Comparison of ENCODE assay signal across 37 cellular contexts in genomic region chrX:133587071-133587470, GRCh38.
"Had no signal": no experiment of that assay in that cellular context is flagged by ENCODE, and none has a peak within 500 bp of the region (broad histone marks: within the 10 kb centered on the region; RNA-seq: fewer than 3 reads in every experiment).

No MANE protein-coding gene starts in this region.

- H3K4me1 Mint-ChIP-seq: activated B cell treated with CpG ODN at 0.5 μM for 24 hours; activated CD4-positive, alpha-beta T cell treated with anti-CD3 and anti-CD28 coated beads, Interleukin-2, amount 10 ng/mL, durations not matched to agents 24 days and 14 days; activated naive CD8-positive, alpha-beta T cell treated with anti-CD3 and anti-CD28 coated beads for 36 hours; activated T-helper 17 cell treated with anti-CD3 and anti-CD28 coated beads, Interleukin-2, amount 50 U/mL, for 72 hours; central memory CD8-positive, alpha-beta T cell had no signal

- H3K9me3 Mint-ChIP-seq: activated B cell treated with CpG ODN at 0.5 μM for 24 hours; activated CD4-positive, alpha-beta memory T cell treated with anti-CD3 and anti-CD28 coated beads for 36 hours; activated CD4-positive, alpha-beta T cell treated with anti-CD3 and anti-CD28 coated beads, Interleukin-2, amount 10 ng/mL, durations not matched to agents 24 days and 14 days; activated CD8-positive, alpha-beta T cell treated with anti-CD3 and anti-CD28 coated beads for 36 hours; activated naive CD4-positive, alpha-beta T cell treated with anti-CD3 and anti-CD28 coated beads for 36 hours; activated naive CD4-positive, alpha-beta T cell treated with anti-CD3 and anti-CD28 coated beads, Interleukin-2, amount 50 U/mL, for 72 hours; activated naive CD8-positive, alpha-beta T cell treated with anti-CD3 and anti-CD28 coated beads for 36 hours; activated T-cell treated with anti-CD3 and anti-CD28 coated beads, Interleukin-2, amount 50 U/mL, for 4 hours; activated T-cell treated with anti-CD3 and anti-CD28 coated beads, Interleukin-2, amount 50 U/mL, for 72 hours; activated T-helper 1 cell treated with anti-CD3 and anti-CD28 coated beads, Interleukin-12 subunit alpha, Interleukin-12 subunit beta, Interleukin-2, Interleukin-4 antibody, amounts not matched to agents 30 ng/mL and 10 ng/mL and 1 ng/mL, durations not matched to agents 14 hours and 24 hours and 36 hours; activated T-helper 17 cell treated with anti-CD3 and anti-CD28 coated beads, Interleukin-2, amount 50 U/mL, for 72 hours; central memory CD8-positive, alpha-beta T cell; T-helper 1 cell treated with Interleukin-12 subunit alpha and Interleukin-12 subunit beta and Interleukin-4 antibody, amounts not matched to agents 30 μg/mL and 1 μg/mL, for 36 hours; T-helper 2 cell treated with Interferon-gamma antibody and Interleukin-4, amounts not matched to agents 5 μg/mL and 100 μg/mL, for 36 hours had no signal

- H3K27me3 Mint-ChIP-seq: activated B cell treated with CpG ODN at 0.5 μM for 24 hours; activated CD4-positive, alpha-beta T cell treated with anti-CD3 and anti-CD28 coated beads, Interleukin-2, amount 10 ng/mL, durations not matched to agents 24 days and 14 days; activated CD8-positive, alpha-beta T cell treated with anti-CD3 and anti-CD28 coated beads for 36 hours; activated naive CD8-positive, alpha-beta T cell treated with anti-CD3 and anti-CD28 coated beads for 36 hours; brain; central memory CD8-positive, alpha-beta T cell had no signal

- H3K36me3 ChIP-seq: adrenal gland had no signal

- ATAC-seq: activated CD8-positive, alpha-beta T cell treated with anti-CD3 and anti-CD28 coated beads for 36 hours; activated naive CD4-positive, alpha-beta T cell treated with anti-CD3 and anti-CD28 coated beads, Interleukin-2, amount 50 U/mL, for 72 hours; activated T-cell treated with anti-CD3 and anti-CD28 coated beads, Interleukin-2, amount 50 U/mL, for 4 hours; activated T-cell treated with anti-CD3 and anti-CD28 coated beads, Interleukin-2, amount 50 U/mL, for 72 hours; activated T-helper 17 cell treated with anti-CD3 and anti-CD28 coated beads, Interleukin-2, amount 50 U/mL, for 72 hours had no signal

- H3K4me1 ChIP-seq: adrenal gland had no signal

- H3K4me3 ChIP-seq: adrenal gland had no signal

- H3K27ac ChIP-seq: adrenal gland, VCaP had no signal

- H3K27ac Mint-ChIP-seq: activated B cell treated with CpG ODN at 0.5 μM for 24 hours; activated CD4-positive, alpha-beta memory T cell treated with anti-CD3 and anti-CD28 coated beads for 36 hours; activated CD4-positive, alpha-beta T cell treated with anti-CD3 and anti-CD28 coated beads, Interleukin-2, amount 10 ng/mL, durations not matched to agents 24 days and 14 days; activated CD8-positive, alpha-beta T cell treated with anti-CD3 and anti-CD28 coated beads for 36 hours; activated naive CD4-positive, alpha-beta T cell treated with anti-CD3 and anti-CD28 coated beads for 36 hours; activated naive CD4-positive, alpha-beta T cell treated with anti-CD3 and anti-CD28 coated beads, Interleukin-2, amount 50 U/mL, for 72 hours; activated naive CD8-positive, alpha-beta T cell treated with anti-CD3 and anti-CD28 coated beads for 36 hours; activated T-cell treated with anti-CD3 and anti-CD28 coated beads, Interleukin-2, amount 50 U/mL, for 72 hours; activated T-helper 1 cell treated with anti-CD3 and anti-CD28 coated beads, Interleukin-12 subunit alpha, Interleukin-12 subunit beta, Interleukin-2, Interleukin-4 antibody, amounts not matched to agents 30 ng/mL and 10 ng/mL and 1 ng/mL, durations not matched to agents 14 hours and 24 hours and 36 hours; activated T-helper 17 cell treated with anti-CD3 and anti-CD28 coated beads, Interleukin-2, amount 50 U/mL, for 72 hours; brain; T-helper 1 cell treated with Interleukin-12 subunit alpha and Interleukin-12 subunit beta and Interleukin-4 antibody, amounts not matched to agents 30 μg/mL and 1 μg/mL, for 36 hours; T-helper 2 cell treated with Interferon-gamma antibody and Interleukin-4, amounts not matched to agents 5 μg/mL and 100 μg/mL, for 36 hours had no signal

- H3K4me3 Mint-ChIP-seq: activated B cell treated with CpG ODN at 0.5 μM for 24 hours; activated CD4-positive, alpha-beta memory T cell treated with anti-CD3 and anti-CD28 coated beads for 36 hours; activated CD4-positive, alpha-beta T cell treated with anti-CD3 and anti-CD28 coated beads, Interleukin-2, amount 10 ng/mL, durations not matched to agents 24 days and 14 days; activated CD8-positive, alpha-beta T cell treated with anti-CD3 and anti-CD28 coated beads for 36 hours; activated naive CD4-positive, alpha-beta T cell treated with anti-CD3 and anti-CD28 coated beads for 36 hours; activated naive CD8-positive, alpha-beta T cell treated with anti-CD3 and anti-CD28 coated beads for 36 hours; activated T-cell treated with anti-CD3 and anti-CD28 coated beads, Interleukin-2, amount 50 U/mL, for 4 hours; activated T-cell treated with anti-CD3 and anti-CD28 coated beads, Interleukin-2, amount 50 U/mL, for 72 hours; activated T-helper 1 cell treated with anti-CD3 and anti-CD28 coated beads, Interleukin-12 subunit alpha, Interleukin-12 subunit beta, Interleukin-2, Interleukin-4 antibody, amounts not matched to agents 30 ng/mL and 10 ng/mL and 1 ng/mL, durations not matched to agents 14 hours and 24 hours and 36 hours; activated T-helper 17 cell treated with anti-CD3 and anti-CD28 coated beads, Interleukin-2, amount 50 U/mL, for 72 hours; brain; central memory CD8-positive, alpha-beta T cell; T-helper 1 cell treated with Interleukin-12 subunit alpha and Interleukin-12 subunit beta and Interleukin-4 antibody, amounts not matched to agents 30 μg/mL and 1 μg/mL, for 36 hours; T-helper 2 cell treated with Interferon-gamma antibody and Interleukin-4, amounts not matched to agents 5 μg/mL and 100 μg/mL, for 36 hours had no signal

- FAIRE-seq: TTC549 had no signal

- H3K9me3 ChIP-seq: adrenal gland had no signal

- H3K36me3 Mint-ChIP-seq: activated CD4-positive, alpha-beta memory T cell treated with anti-CD3 and anti-CD28 coated beads for 36 hours; activated naive CD4-positive, alpha-beta T cell treated with anti-CD3 and anti-CD28 coated beads, Interleukin-2, amount 50 U/mL, for 72 hours; activated naive CD8-positive, alpha-beta T cell treated with anti-CD3 and anti-CD28 coated beads for 36 hours; brain had no signal

- DNase-seq: activated B cell treated with CpG ODN at 0.5 μM for 24 hours; activated CD4-positive, alpha-beta memory T cell treated with anti-CD3 and anti-CD28 coated beads for 36 hours; activated CD4-positive, alpha-beta T cell treated with anti-CD3 and anti-CD28 coated beads for 4 hours; activated CD4-positive, alpha-beta T cell treated with anti-CD3 and anti-CD28 coated beads, Interleukin-2, amount 10 ng/mL, durations not matched to agents 24 days and 14 days; activated CD4-positive, alpha-beta T cell treated with anti-CD3 and anti-CD28 coated beads, Interleukin-2, amount 50 U/mL, for 1 hour; activated CD4-positive, alpha-beta T cell treated with anti-CD3 and anti-CD28 coated beads, Interleukin-2, amount 50 U/mL, for 4 hours; activated CD4-positive, CD25-positive, alpha-beta regulatory T cell treated with anti-CD3 and anti-CD28 coated beads, Interleukin-2, amount 50 U/mL, for 72 hours; activated CD8-positive, alpha-beta memory T cell treated with anti-CD3 and anti-CD28 coated beads, Interleukin-2, amount 50 U/mL, for 4 hours; activated CD8-positive, alpha-beta T cell treated with anti-CD3 and anti-CD28 coated beads for 36 hours; activated effector memory CD4-positive, alpha-beta T cell treated with anti-CD3 and anti-CD28 coated beads, Interleukin-2, amount 50 U/mL, for 16 hours; activated gamma-delta T cell treated with Interleukin-2 at 50 U/mL for 16 hours; activated naive CD4-positive, alpha-beta T cell; activated naive CD4-positive, alpha-beta T cell treated with anti-CD3 and anti-CD28 coated beads for 36 hours; activated naive CD4-positive, alpha-beta T cell treated with anti-CD3 and anti-CD28 coated beads, Interleukin-2, amount 50 U/mL, for 16 hours; activated naive CD8-positive, alpha-beta T cell treated with anti-CD3 and anti-CD28 coated beads for 36 hours; activated T-cell treated with anti-CD3 and anti-CD28 coated beads for 4 hours; activated T-cell treated with anti-CD3 and anti-CD28 coated beads, Interleukin-2, amount 50 U/mL, for 1 hour; activated T-cell treated with anti-CD3 and anti-CD28 coated beads, Interleukin-2, amount 50 U/mL, for 4 hours; activated T-cell treated with anti-CD3 and anti-CD28 coated beads, Interleukin-2, amount 50 U/mL, for 72 hours; adrenal gland; amniotic stem cell; aorta; caudate nucleus; cerebellar nuclear complex; SW 1271; T-helper 1 cell; T-helper 2 cell; T-helper 9 cell had no signal
